21 cellular contexts compared by ENCODE assay signal in the genomic region with DNA sequence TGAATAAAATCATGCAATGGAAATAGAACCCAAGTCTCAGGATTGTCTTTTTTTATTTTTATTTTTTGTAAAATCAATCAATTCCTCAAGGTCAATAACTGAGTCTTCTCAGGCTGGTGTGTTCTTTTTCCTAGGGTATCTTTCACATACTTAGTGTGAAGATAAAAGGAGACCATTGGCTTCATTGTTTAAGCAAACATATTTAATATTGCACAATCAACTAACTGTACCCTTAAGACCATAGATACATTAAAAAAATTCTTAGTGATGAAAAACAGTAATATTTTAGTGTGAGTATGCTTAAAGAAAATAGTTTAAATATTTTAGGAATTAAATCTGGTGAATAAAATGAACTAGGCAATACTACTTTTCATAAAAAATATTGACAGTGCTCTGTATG. TPM values are rescaled to one million over a fixed set of nuclear protein-coding genes. Genes with fewer than 3 reads are reported as not detected.
DNase-seq lines count a peak whose midpoint lies in the region; ATAC-seq, FAIRE-seq and TF ChIP-seq lines count a peak whose summit lies in the region.
"Had no signal": no experiment of that assay in that cellular context is flagged by ENCODE, and none has a peak within 500 bp of the region (broad histone marks: within the 10 kb centered on the region; RNA-seq: fewer than 3 reads in every experiment).

No MANE protein-coding gene starts in this region.

- TF ChIP-seq EP300 in HepG2 (IDR thresholded peaks at IDR 0.05; ENCODE audit: low read depth in 2 of 2, low read length in 2 of 2) = no peak
- TF ChIP-seq EP300 in HepG2 (CRISPR knock-in tag; IDR thresholded peaks at IDR 0.05; ENCODE audit: borderline replicate concordance) = no peak
- TF ChIP-seq EP300 in H1 (IDR thresholded peaks at IDR 0.05; ENCODE audit: borderline replicate concordance in 1 of 2, low read depth in 2 of 2, low read length in 2 of 2) = no peak

- H3K27me3 ChIP-seq in HepG2 (ENCODE audit: control insufficient read depth in 1 of 2, insufficient read depth in 2 of 2, low read length in 2 of 2) = no peaks in the 10 kb centered on the region
- H3K27me3 ChIP-seq in right lobe of liver = no peaks in the 10 kb centered on the region
- peaks cover 0 to 1% (median 0%) of the 10 kb centered on the region in 4 experiments; a peak in 1 of 7 replicates for H3K27me3 ChIP-seq in H1 (replicated peaks in 1 of 4; ENCODE audit: control insufficient read depth in 3 of 4, extremely low read depth in 1 of 4, insufficient read depth in 3 of 4, low read length in 3 of 4)
- H3K27me3 ChIP-seq: BLaER1 treated with 17β-estradiol and CSF1 and Interleukin-3, amounts not matched to agents 10 nM and 100 nM had no signal

- no peaks in the 10 kb centered on the region for H4K20me1 ChIP-seq in HepG2 (ENCODE audit: insufficient read depth, low read length)
- H4K20me1 ChIP-seq in H1 (replicated peaks in 1 of 2; ENCODE audit: control insufficient read depth in 1 of 2, insufficient read depth in 2 of 2, low read length in 2 of 2) = no peaks in the 10 kb centered on the region
- H4K20me1 ChIP-seq: BLaER1 treated with 17β-estradiol and CSF1 and Interleukin-3, amounts not matched to agents 10 nM and 100 nM had no signal

- no peak for ATAC-seq in HepG2
- no peak for ATAC-seq in right lobe of liver
- no peak for ATAC-seq in GM18502 (IDR thresholded peaks at IDR 0.05; ENCODE audit: poor library complexity, unreplicated experiment)
- ATAC-seq in HG02623 (IDR thresholded peaks at IDR 0.05; ENCODE audit: unreplicated experiment) = no peak
- ATAC-seq: A549; CD8-positive, alpha-beta T cell had no signal

- no peak for TF ChIP-seq RAD21 in HepG2 (CRISPR knock-in tag; IDR thresholded peaks at IDR 0.05)
- no peak for TF ChIP-seq RAD21 in H1 (IDR thresholded peaks at IDR 0.05 in 1 of 2, conservative IDR thresholded peaks at IDR 0.05 in 1 of 2; ENCODE audit: low read depth in 2 of 2, low read length in 2 of 2)

- H3K79me1 ChIP-seq in H1 (ENCODE audit: low read depth, low read length) = no peaks in the 10 kb centered on the region

- no peak overlapping the region for H3K18ac ChIP-seq in H1 (ENCODE audit: extremely low read depth, low read length)

- H3K4me1 ChIP-seq in HepG2 (ENCODE audit: insufficient read depth, low read length) = no peaks in the 10 kb centered on the region
- no peaks in the 10 kb centered on the region for H3K4me1 ChIP-seq in right lobe of liver
- no peaks in the 10 kb centered on the region for H3K4me1 ChIP-seq in H1 (replicated peaks in 1 of 4; ENCODE audit: control insufficient read depth in 3 of 4, insufficient read depth in 4 of 4, low read length in 3 of 4)
- H3K4me1 ChIP-seq: A549, Caco-2 had no signal

- H2BK120ac ChIP-seq in H1 (replicated peaks; ENCODE audit: low read depth, low read length) = no peak overlapping the region

- no peak overlapping the region for H3K14ac ChIP-seq in H1 (ENCODE audit: insufficient read length)

- H2BK15ac ChIP-seq in H1 (ENCODE audit: low read length) = no peak overlapping the region

- in situ Hi-C loops in HepG2 (cut with HindIII; ENCODE audit: extremely low pct_ligation_motif_present, low pct_unique_long_range_greater_than_20kb) = no loop called here

- no peak overlapping the region for H3K4me3 ChIP-seq in HepG2 (replicated peaks in 1 of 3; ENCODE audit: insufficient read depth in 1 of 3, low read depth in 2 of 3, low read length in 3 of 3)
- H3K4me3 ChIP-seq in right lobe of liver = no peak overlapping the region
- no peak overlapping the region for H3K4me3 ChIP-seq in H1 (ENCODE audit: extremely low read depth in 1 of 4, insufficient read depth in 2 of 4, low read depth in 3 of 4, low read length in 4 of 4)
- H3K4me3 ChIP-seq: A549; BLaER1 treated with 17β-estradiol and CSF1 and Interleukin-3, amounts not matched to agents 10 nM and 100 nM had no signal

- H3K56ac ChIP-seq in H1 (replicated peaks; ENCODE audit: insufficient read length, low read depth, low read length) = no peak overlapping the region

- no peak overlapping the region for H2BK12ac ChIP-seq in H1 (ENCODE audit: low read depth, low read length)

- no peak overlapping the region for H2AK5ac ChIP-seq in H1 (ENCODE audit: low read depth, low read length)

- POLR2A ChIA-PET in HepG2 (lab: Yijun Ruan, JAX) = no interaction called here
- POLR2A ChIA-PET in H1 (lab: Charles Lee; ENCODE audit: partially characterized antibody) = no interaction called here

- FAIRE-seq in HepG2 (lab: Jason Lieb, UNC) = no peak
- no peak for FAIRE-seq in H1 (lab: Jason Lieb, UNC)
- FAIRE-seq: A549, D721Med, G401.6, GM12891, GM18507 had no signal

- H2AFZ ChIP-seq in HepG2 (ENCODE audit: low read length) = no peak overlapping the region
- H2AFZ ChIP-seq in H1 (ENCODE audit: low read length) = no peak overlapping the region

- H4K91ac ChIP-seq in H1 (replicated peaks; ENCODE audit: insufficient read length, low read length) = no peak overlapping the region

- TF ChIP-seq CTCF in HepG2 (CRISPR knock-in tag; IDR thresholded peaks at IDR 0.05) = no peak
- no peak for TF ChIP-seq CTCF in right lobe of liver (IDR thresholded peaks at IDR 0.05)
- TF ChIP-seq CTCF in H1 (IDR thresholded peaks at IDR 0.05; ENCODE audit: control extremely low read depth in 1 of 3, insufficient read depth in 1 of 3, low read depth in 1 of 3, low read length in 3 of 3) = no peak

- TF ChIP-seq POLR2A in HepG2 (IDR thresholded peaks at IDR 0.05; ENCODE audit: insufficient read depth in 1 of 2, low read depth in 2 of 2, low read length in 2 of 2) (no peak), right lobe of liver (IDR thresholded peaks at IDR 0.05) (no peak), H1 (IDR thresholded peaks at IDR 0.05; ENCODE audit: control extremely low read depth in 1 of 2, low read depth in 2 of 2, low read length in 2 of 2) (no peak)

- H2BK20ac ChIP-seq in H1 (ENCODE audit: low read length) = no peak overlapping the region

- intact Hi-C loops in HepG2 (cut with micrococcal nuclease; ENCODE audit: unreplicated experiment) = no loop called here
- intact Hi-C loops in right lobe of liver (cut with DNase I) = no loop called here

- no peaks in the 10 kb centered on the region for H3K23me2 ChIP-seq in H1 (ENCODE audit: low read depth, low read length)

- H3K79me2 ChIP-seq in HepG2 (ENCODE audit: insufficient read depth, low read length) = no peaks in the 10 kb centered on the region
- no peaks in the 10 kb centered on the region for H3K79me2 ChIP-seq in H1 (ENCODE audit: control insufficient read depth in 1 of 2, insufficient read depth in 2 of 2, low read length in 2 of 2)

- CTCF ChIA-PET in HepG2 (lab: Yijun Ruan, JAX; ENCODE audit: low intra/inter-chr PET ratio, low total read pairs) (no interaction called here), H1 (lab: Charles Lee; ENCODE audit: partially characterized antibody) (no interaction called here)

- no peak overlapping the region for H2BK5ac ChIP-seq in H1 (ENCODE audit: low read depth, low read length)

- H3K9me3 ChIP-seq in HepG2 (ENCODE audit: low read length) = no peaks in the 10 kb centered on the region
- H3K9me3 ChIP-seq in right lobe of liver = no peaks in the 10 kb centered on the region
- no peaks in the 10 kb centered on the region for H3K9me3 ChIP-seq in H1 (ENCODE audit: insufficient read depth in 2 of 2, low read depth in 1 of 2, low read length in 1 of 2)
- H3K9me3 ChIP-seq: A549; BLaER1 treated with 17β-estradiol and CSF1 and Interleukin-3, amounts not matched to agents 10 nM and 100 nM; Caco-2 had no signal

- H3K4ac ChIP-seq in H1 (replicated peaks; ENCODE audit: insufficient read length, low read depth, low read length) = no peak overlapping the region

- H3K4me2 ChIP-seq in HepG2 (ENCODE audit: low read depth, low read length) = no peak overlapping the region
- no peak overlapping the region for H3K4me2 ChIP-seq in H1 (ENCODE audit: insufficient read depth in 1 of 2, low read depth in 2 of 2, low read length in 2 of 2)
- H3K4me2 ChIP-seq: A549; BLaER1 treated with 17β-estradiol and CSF1 and Interleukin-3, amounts not matched to agents 10 nM and 100 nM had no signal

- no peaks in the 10 kb centered on the region for H3K36me3 ChIP-seq in HepG2 (replicated peaks in 1 of 2; ENCODE audit: control insufficient read depth in 1 of 2, insufficient read depth in 2 of 2, low read length in 2 of 2)
- H3K36me3 ChIP-seq in right lobe of liver = no peaks in the 10 kb centered on the region
- H3K36me3 ChIP-seq in H1 (ENCODE audit: control insufficient read depth in 2 of 4, insufficient read depth in 4 of 4, low read length in 3 of 4) = no peaks in the 10 kb centered on the region
- H3K36me3 ChIP-seq: BLaER1 treated with 17β-estradiol and CSF1 and Interleukin-3, amounts not matched to agents 10 nM and 100 nM had no signal

- H4K8ac ChIP-seq in H1 (ENCODE audit: extremely low read depth, insufficient read depth, low read length) = no peak overlapping the region

- no peak overlapping the region for H4K5ac ChIP-seq in H1 (ENCODE audit: insufficient read length, low read depth, low read length)

- DNase-seq in HepG2 (ENCODE audit: low spot score) (no peak), right lobe of liver (no peak), H1 (ENCODE audit: low read depth in 1 of 2, low spot score in 2 of 2) (no peak)
- DNase-seq: AML-193; Caco-2; Calu3; CD4-positive, alpha-beta T cell; CD8-positive, alpha-beta T cell; DMS79 treated with DMSO at 0.1 percent for 48 hours; GF-D8 had no signal

- H3K23ac ChIP-seq in H1 (ENCODE audit: insufficient read length) = no peak overlapping the region

- H3K27ac ChIP-seq in HepG2 (ENCODE audit: extremely low read length, insufficient read depth, low read length) (no peak overlapping the region), right lobe of liver (no peak overlapping the region), H1 (ENCODE audit: low read depth, low read length) (no peak overlapping the region)
- H3K27ac ChIP-seq: 22Rv1; A549; BLaER1 treated with 17β-estradiol and CSF1 and Interleukin-3, amounts not matched to agents 10 nM and 100 nM; C4-2B had no signal

- BruUV-seq in HepG2 (replicated peaks; lab: Mats Ljungman, UMichigan) = no TSS peak

- H3K9ac ChIP-seq in HepG2 (ENCODE audit: insufficient read depth, low read depth, low read length) (no peak overlapping the region), H1 (replicated peaks in 1 of 4; ENCODE audit: extremely low read depth in 1 of 4, low read depth in 3 of 4, low read length in 3 of 4) (no peak overlapping the region)
- H3K9ac ChIP-seq: BLaER1 treated with 17β-estradiol and CSF1 and Interleukin-3, amounts not matched to agents 10 nM and 100 nM had no signal

RNA-seq across cellular contexts. Expression of a gene that starts 31.4 kb away (rescaled TPM):
- not detected in 2 replicates for total RNA-seq in HepG2 (2016; rRNA removed; fragmentation: Illumina TruSeq; extraction: Trizol)
- not detected in 2 replicates for total RNA-seq in HepG2 (2016; cell fraction: cytosol; rRNA removed; fragmentation: Illumina TruSeq; extraction: Trizol; ENCODE audit: low read depth)
- total RNA-seq in HepG2 (2016; cell fraction: insoluble cytoplasmic fraction; rRNA removed; fragmentation: Illumina TruSeq; extraction: Trizol) = not detected in 2 replicates
- not detected in 2 replicates for total RNA-seq in HepG2 (2016; cell fraction: membrane; rRNA removed; fragmentation: Illumina TruSeq; extraction: Trizol)
- not detected in 2 replicates for total RNA-seq in HepG2 (2016; cell fraction: nucleus; rRNA removed; fragmentation: Illumina TruSeq; extraction: Trizol)
- not detected in 2 replicates for polyA plus RNA-seq in HepG2 (2011; rRNA removed)
- not detected in 2 replicates for polyA plus RNA-seq in HepG2 (2011; cell fraction: cytosol; rRNA removed)
- polyA plus RNA-seq in HepG2 (2011; cell fraction: nucleus; rRNA removed) = not detected in 2 replicates
- polyA plus RNA-seq in HepG2 (2012) = not detected in 2 replicates
- polyA plus RNA-seq in HepG2 (2016; cell fraction: cytosol; fragmentation: Illumina TruSeq; extraction: Trizol; ENCODE audit: low read depth) = not detected in 2 replicates
- not detected in 2 replicates for polyA plus RNA-seq in HepG2 (2016; cell fraction: insoluble cytoplasmic fraction; fragmentation: Illumina TruSeq; extraction: Trizol; ENCODE audit: low read depth)
- polyA plus RNA-seq in HepG2 (2016; cell fraction: membrane; fragmentation: Illumina TruSeq; extraction: Trizol; ENCODE audit: low read depth) = not detected in 2 replicates
- not detected in 2 replicates for polyA plus RNA-seq in HepG2 (2016; cell fraction: nucleus; fragmentation: Illumina TruSeq; extraction: Trizol; ENCODE audit: insufficient read depth, low read depth)
- polyA minus RNA-seq in HepG2 (2011; rRNA and poly(A)+ RNA removed; ENCODE audit: low replicate concordance) = 0.33 TPM in 1 of 2 replicates, not detected in the other
- polyA minus RNA-seq in HepG2 (2011; cell fraction: cytosol; rRNA and poly(A)+ RNA removed) = not detected in 2 replicates
- polyA minus RNA-seq in HepG2 (2011; cell fraction: nucleus; rRNA and poly(A)+ RNA removed) = not detected in 2 replicates
- total RNA-seq in right lobe of liver = 1 to 10 TPM; 1.4 to 6.4 (median 2.4) TPM
- total RNA-seq in H1 (2021; fragmentation: NEBNext Ultra II Directional; extraction: Animal tissue kit (Norgen Biotek cat#: 25700)) = 13.9 and 15.1 TPM in 2 replicates
- 2.2 and 5.0 TPM in 2 replicates for polyA plus RNA-seq in H1 (2011; rRNA removed)
- polyA plus RNA-seq in H1 (2011; cell fraction: cytosol; rRNA removed) = 3.4 TPM
- 2.7 TPM for polyA plus RNA-seq in H1 (2011; cell fraction: nucleus; rRNA removed)
- 3.9 to 6.8 TPM (median 4.7 TPM) in 4 replicates for polyA plus RNA-seq in H1 (2012, experiment 1 of 2)
- 0.64 TPM for polyA plus RNA-seq in H1 (2012, experiment 2 of 2)
- 8.7 TPM for polyA plus RNA-seq in H1 (2013, experiment 1 of 2)
- polyA plus RNA-seq in H1 (2013, experiment 2 of 2) = 9.3 TPM
- polyA minus RNA-seq in H1 (2011; rRNA and poly(A)+ RNA removed) = 10.4 and 17.6 TPM in 2 replicates
- polyA minus RNA-seq in H1 (2011; cell fraction: cytosol; rRNA and poly(A)+ RNA removed) = 3.1 TPM
- polyA minus RNA-seq in H1 (2011; cell fraction: nucleus; rRNA and poly(A)+ RNA removed) = 13.0 TPM
- total RNA-seq: A172, Caco-2 had no signal
